Comparison of ENCODE assay signal across 1 cellular context in the genomic region with DNA sequence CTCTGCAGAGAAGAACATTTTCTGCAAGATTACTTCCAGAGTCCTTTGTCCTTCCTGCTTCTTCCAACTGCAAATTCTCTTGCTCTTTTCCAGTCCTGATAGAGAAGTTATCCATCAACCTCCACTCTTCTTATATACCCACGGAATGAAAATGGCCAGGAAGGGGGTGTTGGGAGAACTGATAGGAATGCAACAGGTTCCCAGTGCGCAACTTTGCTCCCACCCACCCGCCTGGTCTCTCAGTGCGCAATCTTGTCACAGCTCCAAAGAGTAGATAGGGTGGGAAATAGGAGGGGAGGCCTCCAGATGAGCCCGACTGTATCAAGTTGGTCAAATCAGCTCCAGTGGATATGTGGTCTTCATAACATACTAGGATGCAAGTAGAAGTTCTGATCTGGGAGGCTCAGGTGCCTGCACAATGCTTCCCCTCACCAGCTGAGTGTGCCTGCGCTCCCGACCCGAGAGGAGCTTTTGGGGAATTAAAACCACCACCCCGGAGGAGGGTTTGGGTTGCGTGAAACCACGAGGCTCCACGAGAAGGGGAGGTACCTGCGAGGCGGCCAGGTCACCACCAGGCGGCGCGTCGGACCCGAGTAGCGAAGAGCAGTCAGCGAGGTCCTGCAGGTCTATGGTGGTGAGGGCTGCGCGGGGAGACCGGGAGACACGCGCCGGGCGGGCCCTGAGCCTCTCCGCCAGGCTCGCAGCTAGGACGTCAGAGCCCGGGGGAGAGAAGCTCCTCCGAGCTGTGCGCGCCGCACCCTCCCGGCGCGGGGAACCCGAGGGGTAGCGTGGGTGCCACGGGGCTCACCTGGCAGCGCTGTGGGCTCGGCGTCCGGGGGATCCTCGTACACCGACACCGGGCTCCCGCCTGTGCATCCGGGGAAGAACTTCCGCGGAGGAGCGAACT.
A peak's percentile ranks its signal among the peaks of the same experiment; 100 is the strongest.
TF ChIP-seq lines count a peak whose summit lies in the region.

No MANE protein-coding gene starts in this region.

TF ChIP-seq in H1, 55 proteins besides CTCF, POLR2A, EP300 and RAD21:
- TF ChIP-seq POU5F1 (IDR thresholded peaks at IDR 0.05; ENCODE audit: low read depth, low read length) (no peak), ATF3 (IDR thresholded peaks at IDR 0.05; ENCODE audit: insufficient read depth, low read depth, low read length) (no peak), PHF8 (conservative IDR thresholded peaks at IDR 0.05; ENCODE audit: low read depth, low read length) (no peak; the same call in 1 of the 2 replicates), YY1 (IDR thresholded peaks at IDR 0.05; ENCODE audit: low read depth, low read length) (peak; percentile 23; the same call in 1 of the 2 replicates), BACH1 (IDR thresholded peaks at IDR 0.05; ENCODE audit: low read length) (peak; percentile 70), CREB1 (IDR thresholded peaks at IDR 0.05) (peak; percentile 36; the same call in 1 of the 2 replicates), KDM4A (IDR thresholded peaks at IDR 0.05; ENCODE audit: low read depth, low read length, severe bottlenecking) (peak; percentile 99), CHD1 (IDR thresholded peaks at IDR 0.05; ENCODE audit: low read depth, low read length) (no peak), ZNF274 (IDR thresholded peaks at IDR 0.05; ENCODE audit: borderline replicate concordance, extremely low read depth, low read length) (no peak), EZH2 (IDR thresholded peaks at IDR 0.05; ENCODE audit: low read depth, low read length, severe bottlenecking) (peak; percentile 51), ATF2 (IDR thresholded peaks at IDR 0.05; ENCODE audit: low read length) (no peak), SIN3A (conservative IDR thresholded peaks at IDR 0.05 in 1 of 2, IDR thresholded peaks at IDR 0.05 in 1 of 2; ENCODE audit: low read depth in 1 of 2, low read length in 2 of 2) (0 out of 4 replicates have a peak, but pooled peaks of 1 of the 2 experiments have one; percentile 52), TAF1 (IDR thresholded peaks at IDR 0.05; ENCODE audit: low read depth, low read length) (no peak), FOSL1 (IDR thresholded peaks at IDR 0.05; ENCODE audit: insufficient read depth, low read depth, low read length) (no peak), GABPA (IDR thresholded peaks at IDR 0.05; ENCODE audit: borderline replicate concordance, insufficient read depth, low read length) (no peak; the same call in 1 of the 2 replicates), SUZ12 (IDR thresholded peaks at IDR 0.05; ENCODE audit: low read length) (peak; percentile 39; the same call in 1 of the 2 replicates), TAF7 (optimal IDR thresholded peaks at IDR 0.05; ENCODE audit: borderline replicate concordance, low read depth, low read length) (no peak), SP4 (IDR thresholded peaks at IDR 0.05; ENCODE audit: low read length) (no peak), SP1 (IDR thresholded peaks at IDR 0.05; ENCODE audit: low read depth, low read length) (no peak), KDM5A (IDR thresholded peaks at IDR 0.05; ENCODE audit: low read length) (no peak), CBX8 (IDR thresholded peaks at IDR 0.05; ENCODE audit: borderline replicate concordance, low read depth, low read length) (no peak), TBP (IDR thresholded peaks at IDR 0.05; ENCODE audit: low read depth, low read length) (0 out of 2 replicates have a peak, but pooled peaks have one; percentile 16)
- TF ChIP-seq, protein P1, sequence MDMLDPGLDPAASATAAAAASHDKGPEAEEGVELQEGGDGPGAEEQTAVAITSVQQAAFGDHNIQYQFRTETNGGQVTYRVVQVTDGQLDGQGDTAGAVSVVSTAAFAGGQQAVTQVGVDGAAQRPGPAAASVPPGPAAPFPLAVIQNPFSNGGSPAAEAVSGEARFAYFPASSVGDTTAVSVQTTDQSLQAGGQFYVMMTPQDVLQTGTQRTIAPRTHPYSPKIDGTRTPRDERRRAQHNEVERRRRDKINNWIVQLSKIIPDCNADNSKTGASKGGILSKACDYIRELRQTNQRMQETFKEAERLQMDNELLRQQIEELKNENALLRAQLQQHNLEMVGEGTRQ (IDR thresholded peaks at IDR 0.05; ENCODE audit: low read length), result no peak
- TF ChIP-seq, protein P2, sequence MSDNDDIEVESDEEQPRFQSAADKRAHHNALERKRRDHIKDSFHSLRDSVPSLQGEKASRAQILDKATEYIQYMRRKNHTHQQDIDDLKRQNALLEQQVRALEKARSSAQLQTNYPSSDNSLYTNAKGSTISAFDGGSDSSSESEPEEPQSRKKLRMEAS (IDR thresholded peaks at IDR 0.05), result peak; percentile 84
- TF ChIP-seq, protein P3, sequence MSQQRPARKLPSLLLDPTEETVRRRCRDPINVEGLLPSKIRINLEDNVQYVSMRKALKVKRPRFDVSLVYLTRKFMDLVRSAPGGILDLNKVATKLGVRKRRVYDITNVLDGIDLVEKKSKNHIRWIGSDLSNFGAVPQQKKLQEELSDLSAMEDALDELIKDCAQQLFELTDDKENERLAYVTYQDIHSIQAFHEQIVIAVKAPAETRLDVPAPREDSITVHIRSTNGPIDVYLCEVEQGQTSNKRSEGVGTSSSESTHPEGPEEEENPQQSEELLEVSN (IDR thresholded peaks at IDR 0.05), result no peak
